2 cellular contexts compared by ENCODE assay signal in the genomic region with DNA sequence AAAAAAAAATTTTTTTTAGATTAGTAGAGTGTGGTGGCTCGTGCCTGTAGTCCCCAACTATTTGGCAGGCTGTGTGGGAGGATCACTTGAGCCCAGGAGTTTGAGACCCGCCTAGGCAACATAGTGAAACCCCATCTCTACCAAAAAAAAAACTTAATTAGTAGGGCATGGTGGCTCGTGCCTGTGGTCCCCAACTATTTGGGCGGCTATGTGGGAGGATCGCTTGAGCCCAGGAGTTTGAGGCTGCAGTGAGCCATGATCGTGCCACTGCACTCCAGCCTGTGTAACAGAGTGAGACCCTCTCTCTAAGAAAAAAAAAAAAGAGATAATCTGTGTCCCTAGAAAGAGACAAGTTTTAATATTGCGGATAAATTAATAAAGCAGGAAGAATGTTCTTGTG.
TF ChIP-seq lines count a peak whose summit lies in the region.

No MANE protein-coding gene starts in this region.

TF ChIP-seq in HEK293, 187 proteins besides CTCF, POLR2A, EP300 and RAD21:
- TF ChIP-seq, protein P1, sequence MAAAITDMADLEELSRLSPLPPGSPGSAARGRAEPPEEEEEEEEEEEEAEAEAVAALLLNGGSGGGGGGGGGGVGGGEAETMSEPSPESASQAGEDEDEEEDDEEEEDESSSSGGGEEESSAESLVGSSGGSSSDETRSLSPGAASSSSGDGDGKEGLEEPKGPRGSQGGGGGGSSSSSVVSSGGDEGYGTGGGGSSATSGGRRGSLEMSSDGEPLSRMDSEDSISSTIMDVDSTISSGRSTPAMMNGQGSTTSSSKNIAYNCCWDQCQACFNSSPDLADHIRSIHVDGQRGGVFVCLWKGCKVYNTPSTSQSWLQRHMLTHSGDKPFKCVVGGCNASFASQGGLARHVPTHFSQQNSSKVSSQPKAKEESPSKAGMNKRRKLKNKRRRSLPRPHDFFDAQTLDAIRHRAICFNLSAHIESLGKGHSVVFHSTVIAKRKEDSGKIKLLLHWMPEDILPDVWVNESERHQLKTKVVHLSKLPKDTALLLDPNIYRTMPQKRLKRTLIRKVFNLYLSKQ (tag by site-specific recombination; IDR thresholded peaks at IDR 0.05; ENCODE audit: borderline replicate concordance), result no peak
- peak; percentile 60; the same call in 1 of the 2 replicates for TF ChIP-seq ZFHX2 (tag by site-specific recombination; conservative IDR thresholded peaks at IDR 0.05)

TF ChIP-seq in GM12878, 131 proteins besides CTCF, POLR2A, EP300 and RAD21:
- TF ChIP-seq, protein P2, sequence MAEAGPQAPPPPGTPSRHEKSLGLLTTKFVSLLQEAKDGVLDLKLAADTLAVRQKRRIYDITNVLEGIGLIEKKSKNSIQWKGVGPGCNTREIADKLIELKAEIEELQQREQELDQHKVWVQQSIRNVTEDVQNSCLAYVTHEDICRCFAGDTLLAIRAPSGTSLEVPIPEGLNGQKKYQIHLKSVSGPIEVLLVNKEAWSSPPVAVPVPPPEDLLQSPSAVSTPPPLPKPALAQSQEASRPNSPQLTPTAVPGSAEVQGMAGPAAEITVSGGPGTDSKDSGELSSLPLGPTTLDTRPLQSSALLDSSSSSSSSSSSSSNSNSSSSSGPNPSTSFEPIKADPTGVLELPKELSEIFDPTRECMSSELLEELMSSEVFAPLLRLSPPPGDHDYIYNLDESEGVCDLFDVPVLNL (IDR thresholded peaks at IDR 0.05; ENCODE audit: low read depth, low read length), result no peak
- TF ChIP-seq ZNF384 (IDR thresholded peaks at IDR 0.05; ENCODE audit: borderline replicate concordance, low read depth, low read length) (no peak), CEBPB (IDR thresholded peaks at IDR 0.05; ENCODE audit: borderline replicate concordance in 1 of 2, low read depth in 2 of 2, low read length in 2 of 2) (no peak), TCF12 (IDR thresholded peaks at IDR 0.05; ENCODE audit: low read depth, low read length) (no peak), BHLHE40 (IDR thresholded peaks at IDR 0.05; ENCODE audit: borderline replicate concordance in 1 of 2, low read depth in 2 of 2, low read length in 1 of 2) (peak in 1 of 2 experiments; percentile 14; a peak in 1 of 4 replicates), ZNF622 (IDR thresholded peaks at IDR 0.05) (no peak), YY1 (IDR thresholded peaks at IDR 0.05; ENCODE audit: low read depth, low read length) (no peak), MTA3 (IDR thresholded peaks at IDR 0.05; ENCODE audit: borderline replicate concordance, low read length) (no peak), RUNX3 (IDR thresholded peaks at IDR 0.05; ENCODE audit: low read length) (0 out of 2 replicates have a peak, but pooled peaks have one; percentile 13), ASH2L (IDR thresholded peaks at IDR 0.05; ENCODE audit: borderline replicate concordance, low read depth) (no peak), NFYA (IDR thresholded peaks at IDR 0.05; ENCODE audit: borderline replicate concordance, low read depth, low read length) (no peak), RB1 (IDR thresholded peaks at IDR 0.05; ENCODE audit: borderline replicate concordance) (no peak), SREBF2 (IDR thresholded peaks at IDR 0.05; ENCODE audit: low read length) (no peak), JUNB (IDR thresholded peaks at IDR 0.05) (no peak)
- TF ChIP-seq, protein P3, sequence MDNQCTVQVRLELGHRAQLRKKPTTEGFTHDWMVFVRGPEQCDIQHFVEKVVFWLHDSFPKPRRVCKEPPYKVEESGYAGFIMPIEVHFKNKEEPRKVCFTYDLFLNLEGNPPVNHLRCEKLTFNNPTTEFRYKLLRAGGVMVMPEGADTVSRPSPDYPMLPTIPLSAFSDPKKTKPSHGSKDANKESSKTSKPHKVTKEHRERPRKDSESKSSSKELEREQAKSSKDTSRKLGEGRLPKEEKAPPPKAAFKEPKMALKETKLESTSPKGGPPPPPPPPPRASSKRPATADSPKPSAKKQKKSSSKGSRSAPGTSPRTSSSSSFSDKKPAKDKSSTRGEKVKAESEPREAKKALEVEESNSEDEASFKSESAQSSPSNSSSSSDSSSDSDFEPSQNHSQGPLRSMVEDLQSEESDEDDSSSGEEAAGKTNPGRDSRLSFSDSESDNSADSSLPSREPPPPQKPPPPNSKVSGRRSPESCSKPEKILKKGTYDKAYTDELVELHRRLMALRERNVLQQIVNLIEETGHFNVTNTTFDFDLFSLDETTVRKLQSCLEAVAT (IDR thresholded peaks at IDR 0.05), result peak; percentile 76
- TF ChIP-seq, protein P4, sequence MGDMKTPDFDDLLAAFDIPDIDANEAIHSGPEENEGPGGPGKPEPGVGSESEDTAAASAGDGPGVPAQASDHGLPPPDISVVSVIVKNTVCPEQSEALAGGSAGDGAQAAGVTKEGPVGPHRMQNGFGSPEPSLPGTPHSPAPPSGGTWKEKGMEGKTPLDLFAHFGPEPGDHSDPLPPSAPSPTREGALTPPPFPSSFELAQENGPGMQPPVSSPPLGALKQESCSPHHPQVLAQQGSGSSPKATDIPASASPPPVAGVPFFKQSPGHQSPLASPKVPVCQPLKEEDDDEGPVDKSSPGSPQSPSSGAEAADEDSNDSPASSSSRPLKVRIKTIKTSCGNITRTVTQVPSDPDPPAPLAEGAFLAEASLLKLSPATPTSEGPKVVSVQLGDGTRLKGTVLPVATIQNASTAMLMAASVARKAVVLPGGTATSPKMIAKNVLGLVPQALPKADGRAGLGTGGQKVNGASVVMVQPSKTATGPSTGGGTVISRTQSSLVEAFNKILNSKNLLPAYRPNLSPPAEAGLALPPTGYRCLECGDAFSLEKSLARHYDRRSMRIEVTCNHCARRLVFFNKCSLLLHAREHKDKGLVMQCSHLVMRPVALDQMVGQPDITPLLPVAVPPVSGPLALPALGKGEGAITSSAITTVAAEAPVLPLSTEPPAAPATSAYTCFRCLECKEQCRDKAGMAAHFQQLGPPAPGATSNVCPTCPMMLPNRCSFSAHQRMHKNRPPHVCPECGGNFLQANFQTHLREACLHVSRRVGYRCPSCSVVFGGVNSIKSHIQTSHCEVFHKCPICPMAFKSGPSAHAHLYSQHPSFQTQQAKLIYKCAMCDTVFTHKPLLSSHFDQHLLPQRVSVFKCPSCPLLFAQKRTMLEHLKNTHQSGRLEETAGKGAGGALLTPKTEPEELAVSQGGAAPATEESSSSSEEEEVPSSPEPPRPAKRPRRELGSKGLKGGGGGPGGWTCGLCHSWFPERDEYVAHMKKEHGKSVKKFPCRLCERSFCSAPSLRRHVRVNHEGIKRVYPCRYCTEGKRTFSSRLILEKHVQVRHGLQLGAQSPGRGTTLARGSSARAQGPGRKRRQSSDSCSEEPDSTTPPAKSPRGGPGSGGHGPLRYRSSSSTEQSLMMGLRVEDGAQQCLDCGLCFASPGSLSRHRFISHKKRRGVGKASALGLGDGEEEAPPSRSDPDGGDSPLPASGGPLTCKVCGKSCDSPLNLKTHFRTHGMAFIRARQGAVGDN (IDR thresholded peaks at IDR 0.05), result no peak
- TF ChIP-seq, protein P5, sequence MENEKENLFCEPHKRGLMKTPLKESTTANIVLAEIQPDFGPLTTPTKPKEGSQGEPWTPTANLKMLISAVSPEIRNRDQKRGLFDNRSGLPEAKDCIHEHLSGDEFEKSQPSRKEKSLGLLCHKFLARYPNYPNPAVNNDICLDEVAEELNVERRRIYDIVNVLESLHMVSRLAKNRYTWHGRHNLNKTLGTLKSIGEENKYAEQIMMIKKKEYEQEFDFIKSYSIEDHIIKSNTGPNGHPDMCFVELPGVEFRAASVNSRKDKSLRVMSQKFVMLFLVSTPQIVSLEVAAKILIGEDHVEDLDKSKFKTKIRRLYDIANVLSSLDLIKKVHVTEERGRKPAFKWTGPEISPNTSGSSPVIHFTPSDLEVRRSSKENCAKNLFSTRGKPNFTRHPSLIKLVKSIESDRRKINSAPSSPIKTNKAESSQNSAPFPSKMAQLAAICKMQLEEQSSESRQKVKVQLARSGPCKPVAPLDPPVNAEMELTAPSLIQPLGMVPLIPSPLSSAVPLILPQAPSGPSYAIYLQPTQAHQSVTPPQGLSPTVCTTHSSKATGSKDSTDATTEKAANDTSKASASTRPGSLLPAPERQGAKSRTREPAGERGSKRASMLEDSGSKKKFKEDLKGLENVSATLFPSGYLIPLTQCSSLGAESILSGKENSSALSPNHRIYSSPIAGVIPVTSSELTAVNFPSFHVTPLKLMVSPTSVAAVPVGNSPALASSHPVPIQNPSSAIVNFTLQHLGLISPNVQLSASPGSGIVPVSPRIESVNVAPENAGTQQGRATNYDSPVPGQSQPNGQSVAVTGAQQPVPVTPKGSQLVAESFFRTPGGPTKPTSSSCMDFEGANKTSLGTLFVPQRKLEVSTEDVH (IDR thresholded peaks at IDR 0.05; ENCODE audit: low read depth, partially characterized antibody), result no peak
